In genomic region chr5:143775258-143775657, GRCh38 we compare ENCODE assay signal across 1 cellular context.
TF ChIP-seq lines count a peak whose summit lies in the region.

No MANE protein-coding gene starts in this region.

TF ChIP-seq in H1, 55 proteins besides CTCF, POLR2A, EP300 and RAD21 (continued from another document):
- peak; percentile 55 for TF ChIP-seq BACH1 (IDR thresholded peaks at IDR 0.05; ENCODE audit: low read length)
